Comparison of ENCODE assay signal across 13 cellular contexts in genomic region chr1:204923626-204924012, GRCh38. TPM values are rescaled to one million over a fixed set of nuclear protein-coding genes. Genes with fewer than 3 reads are reported as not detected.
"Had no signal": no experiment of that assay in that cellular context is flagged by ENCODE, and none has a peak within 500 bp of the region (broad histone marks: within the 10 kb centered on the region; RNA-seq: fewer than 3 reads in every experiment).

No MANE protein-coding gene starts in this region.

- H3K27ac Mint-ChIP-seq: activated CD8-positive, alpha-beta T cell treated with anti-CD3 and anti-CD28 coated beads for 36 hours; memory B cell had no signal

- H3K27ac ChIP-seq: coronary artery, left lung, parathyroid adenoma, tibial nerve had no signal

- H3K36me3 ChIP-seq: left lung, tibial nerve had no signal

- H3K9ac ChIP-seq: parathyroid adenoma had no signal

- H3K9me3 ChIP-seq: left lung, tibial nerve had no signal

- H3K27me3 Mint-ChIP-seq: activated CD8-positive, alpha-beta T cell treated with anti-CD3 and anti-CD28 coated beads for 36 hours had no signal

- H3K9me3 Mint-ChIP-seq: activated CD8-positive, alpha-beta T cell treated with anti-CD3 and anti-CD28 coated beads for 36 hours; memory B cell; neural crest cell had no signal

- H3K4me1 ChIP-seq: left lung, parathyroid adenoma had no signal

- H3K27me3 ChIP-seq: tibial nerve had no signal

- H3K36me3 Mint-ChIP-seq: memory B cell had no signal

- H3K4me1 Mint-ChIP-seq: memory B cell had no signal

- H3K4me3 Mint-ChIP-seq: activated CD8-positive, alpha-beta T cell treated with anti-CD3 and anti-CD28 coated beads for 36 hours; memory B cell; neural crest cell had no signal

- DNase-seq: activated CD4-positive, alpha-beta T cell treated with anti-CD3 and anti-CD28 coated beads for 4 hours; activated CD8-positive, alpha-beta memory T cell treated with anti-CD3 and anti-CD28 coated beads, Interleukin-2, amount 50 U/mL, for 4 hours; activated CD8-positive, alpha-beta T cell treated with anti-CD3 and anti-CD28 coated beads for 36 hours; activated naive CD4-positive, alpha-beta T cell; erythroblast; left lung; T-helper 9 cell had no signal

- H3K4me3 ChIP-seq: coronary artery, left lung, smooth muscle cell, tibial nerve had no signal

RNA-seq across cellular contexts. Expression of gene NFASC, which starts 53.0 kb away (rescaled TPM):
- total RNA-seq: activated CD8-positive, alpha-beta T cell treated with anti-CD3 and anti-CD28 coated beads for 36 hours had no signal
